Comparison of ENCODE assay signal across 8 cellular contexts in genomic region chr19:57916168-57916995, GRCh38. TPM values are rescaled to one million over a fixed set of nuclear protein-coding genes. Genes with fewer than 3 reads are reported as not detected.
DNase-seq lines count a peak whose midpoint lies in the region; TF ChIP-seq lines count a peak whose summit lies in the region.
"Not testable (repeated sequence)": the region's sequence is repeated elsewhere in the genome, so short reads cannot be mapped to it uniquely, and the experiment has no call there.

TSS of gene ZNF417 (minus strand) at chr19:57916592. CDS start at chr19:57916411, 181 bp downstream.

- H3K36me3 Mint-ChIP-seq in activated naive CD4-positive, alpha-beta T cell treated with anti-CD3 and anti-CD28 coated beads for 36 hours (ENCODE audit: low read depth): peaks cover 52% of the 10 kb centered on the region

- peak within 1 kb of the TSS; percentile 90 for H3K4me3 Mint-ChIP-seq in activated naive CD4-positive, alpha-beta T cell treated with anti-CD3 and anti-CD28 coated beads for 36 hours

- intact Hi-C loops in activated naive CD4-positive, alpha-beta T cell treated with anti-CD3 and anti-CD28 coated beads for 36 hours (cut with micrococcal nuclease): loop anchor here (1.0 to 5.0 kb wide), 8 partner anchors 27 to 553 kb away; partner anchors contain the start of genes TRAPPC2B, ZNF256, ZNF416 and ZNF547

- H3K27ac ChIP-seq in temporal lobe (ENCODE audit: low read depth, low read length): not testable (repeated sequence)

- H3K4me3 ChIP-seq in GM06990 (replicated peaks; ENCODE audit: low read depth, low read length): peak within 1 kb of the TSS; percentile 92
- H3K4me3 ChIP-seq in HFF-Myc (replicated peaks; ENCODE audit: low read depth, low read length): peak within 1 kb of the TSS; percentile 77

- H3K4me1 Mint-ChIP-seq in activated naive CD4-positive, alpha-beta T cell treated with anti-CD3 and anti-CD28 coated beads for 36 hours (ENCODE audit: low read depth): peaks cover 22% of the 10 kb centered on the region

- H3K27me3 Mint-ChIP-seq in activated naive CD4-positive, alpha-beta T cell treated with anti-CD3 and anti-CD28 coated beads for 36 hours (ENCODE audit: low read depth): not testable (repeated sequence)

- H3K27ac Mint-ChIP-seq in activated naive CD4-positive, alpha-beta T cell treated with anti-CD3 and anti-CD28 coated beads for 36 hours: peak within 1 kb of the TSS; percentile 90

- H3K36me3 ChIP-seq in GM06990 (ENCODE audit: control insufficient read depth, insufficient read depth, low read length): not testable (repeated sequence)

- CTCF ChIA-PET in activated naive CD4-positive, alpha-beta T cell treated with anti-CD3 and anti-CD28 coated beads for 36 hours (lab: Charles Lee): interaction anchor here (0.6 to 2.0 kb wide), 2 partner anchors 22 to 28 kb away, joined by 4 to 5 read pairs; partner anchors contain the start of gene ZNF814

- H3K9me3 Mint-ChIP-seq in activated naive CD4-positive, alpha-beta T cell treated with anti-CD3 and anti-CD28 coated beads for 36 hours: peaks cover 31% of the 10 kb centered on the region

- DNase-seq in GM06990 (ENCODE audit: extremely low read depth, insufficient read length): peak; percentile 85
- DNase-seq in HFF-Myc (ENCODE audit: extremely low read depth, low read depth): peak; percentile 95
- peak; percentile 99 for DNase-seq in MV-4-11 (lab: John Stamatoyannopoulos, UW)
- DNase-seq in SK-N-DZ (ENCODE audit: low spot score): peak; percentile 94
- peak; percentile 92 for DNase-seq in activated naive CD4-positive, alpha-beta T cell treated with anti-CD3 and anti-CD28 coated beads for 36 hours
- peak; percentile 79 for DNase-seq in glomerular endothelial cell (ENCODE audit: extremely low read depth, low read depth, low spot score)
- peak; percentile 80 for DNase-seq in occipital lobe (lab: John Stamatoyannopoulos, UW)

- peak; percentile 33 for TF ChIP-seq CTCF in GM06990 (IDR thresholded peaks at IDR 0.05; ENCODE audit: insufficient read depth, low read length, poor library complexity, severe bottlenecking)
- not testable (repeated sequence) for TF ChIP-seq CTCF in HFF-Myc (IDR thresholded peaks at IDR 0.05; ENCODE audit: low read depth, low read length, missing control alignments)

- not testable (repeated sequence) for H3K27me3 ChIP-seq in GM06990 (replicated peaks; ENCODE audit: control insufficient read depth, insufficient read depth, low read length)

RNA-seq across cellular contexts. Expression of gene ZNF417, which starts in this region (rescaled TPM):
- polyA plus RNA-seq in SK-N-DZ (2014; cell fraction: cytosol; rRNA removed): 9.8 and 14.2 TPM in 2 replicates
- polyA plus RNA-seq in SK-N-DZ (2014; cell fraction: nucleus; rRNA removed): 17.6 and 17.8 TPM in 2 replicates
- 1 to 10 TPM; 7.8 to 8.3 TPM for total RNA-seq in activated naive CD4-positive, alpha-beta T cell treated with anti-CD3 and anti-CD28 coated beads for 36 hours
- total RNA-seq in glomerular endothelial cell (7.2 and 8.6 TPM in 2 replicates), occipital lobe (39.3 TPM), temporal lobe (34.7 TPM)
